ENCODE assay signal across 18 cellular contexts in the genomic region with DNA sequence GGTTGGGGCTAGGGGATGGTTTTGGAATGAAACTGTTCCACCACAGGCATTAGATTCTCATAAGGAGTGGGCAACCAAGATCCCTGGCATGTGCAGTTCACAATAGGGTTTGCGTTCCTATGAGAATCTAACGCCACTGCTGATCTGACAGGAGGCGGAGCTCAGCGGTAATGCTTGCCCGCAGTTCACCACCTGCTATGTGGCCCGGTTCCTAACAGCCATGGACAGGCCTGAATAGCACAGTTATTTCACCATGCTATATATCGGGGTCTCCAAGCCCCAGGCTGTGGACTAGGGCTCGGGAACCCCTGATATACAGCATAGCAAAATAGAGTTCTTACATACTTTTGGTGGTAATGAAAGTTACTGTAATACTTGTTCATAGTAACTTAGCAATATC.
A peak's percentile ranks its signal among the peaks of the same experiment; 100 is the strongest.
DNase-seq lines count a peak whose midpoint lies in the region; ATAC-seq and TF ChIP-seq lines count a peak whose summit lies in the region.
"Had no signal": no experiment of that assay in that cellular context is flagged by ENCODE, and none has a peak within 500 bp of the region (broad histone marks: within the 10 kb centered on the region; RNA-seq: fewer than 3 reads in every experiment).

No MANE protein-coding gene starts in this region.

- in situ Hi-C loops in mammary epithelial cell (cut with MboI; ENCODE audit: low sequenced_read_pairs in 2 of 2) = loop anchor here in 1 of 2 donors (10.0 to 25.0 kb wide), 2 partner anchors 79 to 272 kb away; no protein-coding TSS in a partner anchor

- H2BK5ac ChIP-seq in neuronal stem cell (ENCODE audit: low read length) = no peak overlapping the region

- no peak overlapping the region for H3K4me2 ChIP-seq in neuronal stem cell (ENCODE audit: insufficient read depth, low read length, poor library complexity, severe bottlenecking)
- H3K4me2 ChIP-seq in mammary epithelial cell (ENCODE audit: insufficient read depth, low read depth, low read length) = no peak overlapping the region
- H3K4me2 ChIP-seq: BLaER1 had no signal

- H3K18ac ChIP-seq in neuronal stem cell (ENCODE audit: low read length) = no peak overlapping the region

- no peak overlapping the region for H2BK12ac ChIP-seq in neuronal stem cell (ENCODE audit: low read length)

- H2AFZ ChIP-seq in neuronal stem cell (ENCODE audit: low read length) (no peak overlapping the region), mammary epithelial cell (ENCODE audit: low read depth, low read length) (no peak overlapping the region)

- TF ChIP-seq CTCF in right atrium auricular region (IDR thresholded peaks at IDR 0.05) = no peak
- no peak for TF ChIP-seq CTCF in mammary epithelial cell (conservative IDR thresholded peaks at IDR 0.05 in 1 of 2, IDR thresholded peaks at IDR 0.05 in 1 of 2; ENCODE audit: extremely low read depth in 1 of 2, insufficient read depth in 1 of 2, low read depth in 1 of 2, low read length in 2 of 2)

- H3K4me1 ChIP-seq in right atrium auricular region = no peaks in the 10 kb centered on the region
- no peaks in the 10 kb centered on the region for H3K4me1 ChIP-seq in neuronal stem cell (ENCODE audit: control insufficient read depth in 2 of 2, insufficient read depth in 1 of 2, low read depth in 1 of 2, low read length in 2 of 2)
- H3K4me1 ChIP-seq in mammary epithelial cell (ENCODE audit: insufficient read depth, low read length) = peaks cover 15% of the 10 kb centered on the region
- H3K4me1 ChIP-seq: BLaER1 had no signal

- H2BK15ac ChIP-seq in neuronal stem cell (ENCODE audit: low read length) = no peak overlapping the region

- peaks cover 2% of the 10 kb centered on the region for H3K79me1 ChIP-seq in neuronal stem cell (ENCODE audit: low read depth, low read length)

- H4K8ac ChIP-seq in neuronal stem cell (ENCODE audit: low read depth, low read length) = no peak overlapping the region

- peak; percentile 58 for ATAC-seq in Right ventricle myocardium superior (ENCODE audit: poor library complexity)
- ATAC-seq: HCT116 had no signal

- no peaks in the 10 kb centered on the region for H4K20me1 ChIP-seq in mammary epithelial cell (ENCODE audit: insufficient read depth, low read length)
- H4K20me1 ChIP-seq: BLaER1 had no signal

- no peak overlapping the region for H2BK120ac ChIP-seq in neuronal stem cell (ENCODE audit: low read depth, low read length)

- H4K91ac ChIP-seq in neuronal stem cell (ENCODE audit: low read depth, low read length, poor library complexity) = no peak overlapping the region

- DNase-seq in Right ventricle myocardium superior (no peak), right atrium auricular region (ENCODE audit: low spot score) (no peak), cerebellum (ENCODE audit: low spot score) (peak; percentile 8), neuronal stem cell (ENCODE audit: low spot score) (no peak), mammary epithelial cell (no peak), ecto neural progenitor cell (ENCODE audit: low spot score) (no peak)
- no peak for DNase-seq in stimulated activated CD4-positive, alpha-beta T cell treated with anti-CD3 and anti-CD28 coated beads, Interleukin-1b, Interleukin-23, amount 100 ng/mL, for 48 hours
- DNase-seq: 8988T; CD4-positive, alpha-beta memory T cell; DMS153; DMS79; GF-D8; GOT3; H7; HFFc6 had no signal

- intact Hi-C loops in Right ventricle myocardium superior (cut with DNase I) = no loop called here
- intact Hi-C loops in mammary epithelial cell (cut with micrococcal nuclease) = no loop called here

- H3K9me3 ChIP-seq in right atrium auricular region (no peaks in the 10 kb centered on the region), neuronal stem cell (replicated peaks in 1 of 2; ENCODE audit: control insufficient read depth in 2 of 2, insufficient read depth in 1 of 2, low read depth in 1 of 2, low read length in 2 of 2) (peaks cover 0 to 2% of the 10 kb centered on the region in 2 donors), mammary epithelial cell (replicated peaks; ENCODE audit: insufficient read depth, low read length) (no peaks in the 10 kb centered on the region)
- H3K9me3 ChIP-seq: BLaER1 had no signal

- no peak overlapping the region for H3K27ac ChIP-seq in right atrium auricular region
- no peak overlapping the region for H3K27ac ChIP-seq in neuronal stem cell (replicated peaks; ENCODE audit: low read length)
- no peak overlapping the region for H3K27ac ChIP-seq in mammary epithelial cell (ENCODE audit: insufficient read depth, low read depth, low read length)
- H3K27ac ChIP-seq: BLaER1, HL-60 had no signal

- H3K14ac ChIP-seq in neuronal stem cell (ENCODE audit: low read length) = peak overlapping the region; percentile 71

- no peaks in the 10 kb centered on the region for H3K79me2 ChIP-seq in mammary epithelial cell (ENCODE audit: insufficient read depth, low read length)

- H3K4me3 ChIP-seq in right atrium auricular region (no peak overlapping the region), neuronal stem cell (ENCODE audit: low read length in 2 of 2) (no peak overlapping the region), mammary epithelial cell (replicated peaks in 1 of 3; ENCODE audit: insufficient read depth in 1 of 3, low read depth in 2 of 3, low read length in 3 of 3) (no peak overlapping the region)
- H3K4me3 ChIP-seq: BLaER1 had no signal

- BruUV-seq in mammary epithelial cell (replicated peaks; lab: Mats Ljungman, UMichigan) = no TSS peak

- CTCF ChIA-PET in mammary epithelial cell (lab: Charles Lee; ENCODE audit: low non-redundant PET) = no interaction called here

- no peak overlapping the region for H2AK5ac ChIP-seq in neuronal stem cell (ENCODE audit: low read depth, low read length)

- dilution Hi-C loops in mammary epithelial cell (cut with HindIII; ENCODE audit: low sequenced_read_pairs) = no loop called here

- no peaks in the 10 kb centered on the region for H3K27me3 ChIP-seq in right atrium auricular region
- no peaks in the 10 kb centered on the region for H3K27me3 ChIP-seq in neuronal stem cell (ENCODE audit: control insufficient read depth in 3 of 3, insufficient read depth in 3 of 3, low read depth in 1 of 3, low read length in 3 of 3)
- no peaks in the 10 kb centered on the region for H3K27me3 ChIP-seq in mammary epithelial cell (ENCODE audit: insufficient read depth, low read length)
- H3K27me3 ChIP-seq: BLaER1 had no signal

- H3K23ac ChIP-seq in neuronal stem cell (ENCODE audit: low read depth, low read length, poor library complexity) = no peak overlapping the region

- no CpG with 5 or more reads among the region's 8 CpGs for WGBS in neuronal stem cell (ENCODE audit: extremely low coverage in 2 of 2, insufficient read length in 2 of 2, insufficient replicate concordance in 1 of 2), 2 donors
- 100% methylated on average over 8 of the region's 8 CpGs for WGBS in mammary epithelial cell (ENCODE audit: low coverage, missing lambda C conversion rate)

- peaks cover 28% of the 10 kb centered on the region for H3K36me3 ChIP-seq in right atrium auricular region
- H3K36me3 ChIP-seq in neuronal stem cell (replicated peaks in 1 of 2; ENCODE audit: control insufficient read depth in 2 of 2, insufficient read depth in 2 of 2, low read length in 2 of 2) = peaks cover 0 to 3% of the 10 kb centered on the region in 2 donors
- no peaks in the 10 kb centered on the region for H3K36me3 ChIP-seq in mammary epithelial cell (ENCODE audit: insufficient read depth, low read length)
- H3K36me3 ChIP-seq: BLaER1 had no signal

- H3K9ac ChIP-seq in neuronal stem cell (ENCODE audit: low read depth, low read length, poor library complexity) = no peak overlapping the region
- no peak overlapping the region for H3K9ac ChIP-seq in mammary epithelial cell (ENCODE audit: insufficient read depth, low read length)
- H3K9ac ChIP-seq: BLaER1 had no signal

- no peak overlapping the region for H3K4ac ChIP-seq in neuronal stem cell (ENCODE audit: low read length)
